9 cellular contexts compared by ENCODE assay signal in genomic region chr11:120778692-120779490, GRCh38.
"Had no signal": no experiment of that assay in that cellular context is flagged by ENCODE, and none has a peak within 500 bp of the region (broad histone marks: within the 10 kb centered on the region; RNA-seq: fewer than 3 reads in every experiment).

No MANE protein-coding gene starts in this region.

- H3K9me3 Mint-ChIP-seq: activated naive CD4-positive, alpha-beta T cell treated with anti-CD3 and anti-CD28 coated beads, Interleukin-2, amount 10 ng/mL, durations not matched to agents 7 days and 5 days; natural killer cell had no signal

- H3K4me3 ChIP-seq: ascending aorta, dorsolateral prefrontal cortex, hepatocyte, sigmoid colon had no signal

- H3K27me3 ChIP-seq: ascending aorta, dorsolateral prefrontal cortex, sigmoid colon had no signal

- H3K4me2 ChIP-seq: hepatocyte had no signal

- H3K36me3 Mint-ChIP-seq: activated naive CD4-positive, alpha-beta T cell treated with anti-CD3 and anti-CD28 coated beads, Interleukin-2, amount 10 ng/mL, durations not matched to agents 7 days and 5 days; natural killer cell had no signal

- H3K27ac Mint-ChIP-seq: activated naive CD4-positive, alpha-beta T cell treated with anti-CD3 and anti-CD28 coated beads, Interleukin-2, amount 10 ng/mL, durations not matched to agents 7 days and 5 days had no signal

- H3K4me1 Mint-ChIP-seq: activated naive CD4-positive, alpha-beta T cell treated with anti-CD3 and anti-CD28 coated beads, Interleukin-2, amount 10 ng/mL, durations not matched to agents 7 days and 5 days had no signal

- DNase-seq: activated naive CD4-positive, alpha-beta T cell treated with anti-CD3 and anti-CD28 coated beads, Interleukin-2, amount 10 ng/mL, durations not matched to agents 7 days and 5 days; activated T-cell treated with anti-CD3 and anti-CD28 coated beads for 4 hours; dorsolateral prefrontal cortex; kidney glomerular epithelial cell; natural killer cell; sigmoid colon; stimulated activated CD4-positive, alpha-beta T cell treated with anti-CD3 and anti-CD28 coated beads, Interleukin-1b, Interleukin-23, amount 100 ng/mL, for 48 hours had no signal

- H3K27ac ChIP-seq: ascending aorta, dorsolateral prefrontal cortex, hepatocyte had no signal

- H3K36me3 ChIP-seq: ascending aorta, sigmoid colon had no signal

- ATAC-seq: natural killer cell had no signal

- H2AFZ ChIP-seq: hepatocyte had no signal

- H3K9me3 ChIP-seq: ascending aorta, sigmoid colon had no signal

- H3K4me1 ChIP-seq: ascending aorta had no signal

- H3K4me3 Mint-ChIP-seq: activated naive CD4-positive, alpha-beta T cell treated with anti-CD3 and anti-CD28 coated beads, Interleukin-2, amount 10 ng/mL, durations not matched to agents 7 days and 5 days; natural killer cell had no signal
